ENCODE assay signal across 1 cellular context in the genomic region with DNA sequence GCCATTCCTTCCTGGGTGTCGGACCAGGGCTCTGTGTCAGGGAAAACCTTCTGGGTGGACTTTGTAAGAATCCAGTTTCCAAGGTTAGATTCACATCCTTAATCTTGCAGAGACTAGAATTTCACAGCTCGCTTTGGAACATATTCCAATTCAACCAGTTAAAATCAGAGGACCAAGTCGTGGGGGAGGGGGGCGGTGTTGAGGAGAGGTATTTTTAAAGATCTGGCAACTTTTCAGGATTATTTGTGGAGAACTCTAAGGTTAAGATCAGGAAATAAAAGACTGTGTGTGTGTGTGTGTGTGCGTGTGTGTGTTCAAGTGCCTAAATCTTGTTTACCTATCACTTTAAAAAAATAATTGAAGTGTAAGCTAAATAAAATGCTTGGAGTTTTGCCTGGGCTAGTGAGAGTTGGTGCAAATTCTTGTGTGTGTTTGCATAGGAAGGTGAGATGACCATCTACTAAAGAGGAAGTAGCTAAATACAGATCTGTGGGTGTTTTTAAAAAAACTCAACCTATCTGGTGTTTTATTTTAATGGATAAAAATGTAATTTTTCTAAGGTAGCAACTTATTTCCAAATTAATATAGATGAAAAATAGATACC.
TF ChIP-seq lines count a peak whose summit lies in the region.

No MANE protein-coding gene starts in this region.

TF ChIP-seq in K562, 482 proteins besides CTCF, POLR2A, EP300 and RAD21 (continued from another document):
- TF ChIP-seq, protein P1, sequence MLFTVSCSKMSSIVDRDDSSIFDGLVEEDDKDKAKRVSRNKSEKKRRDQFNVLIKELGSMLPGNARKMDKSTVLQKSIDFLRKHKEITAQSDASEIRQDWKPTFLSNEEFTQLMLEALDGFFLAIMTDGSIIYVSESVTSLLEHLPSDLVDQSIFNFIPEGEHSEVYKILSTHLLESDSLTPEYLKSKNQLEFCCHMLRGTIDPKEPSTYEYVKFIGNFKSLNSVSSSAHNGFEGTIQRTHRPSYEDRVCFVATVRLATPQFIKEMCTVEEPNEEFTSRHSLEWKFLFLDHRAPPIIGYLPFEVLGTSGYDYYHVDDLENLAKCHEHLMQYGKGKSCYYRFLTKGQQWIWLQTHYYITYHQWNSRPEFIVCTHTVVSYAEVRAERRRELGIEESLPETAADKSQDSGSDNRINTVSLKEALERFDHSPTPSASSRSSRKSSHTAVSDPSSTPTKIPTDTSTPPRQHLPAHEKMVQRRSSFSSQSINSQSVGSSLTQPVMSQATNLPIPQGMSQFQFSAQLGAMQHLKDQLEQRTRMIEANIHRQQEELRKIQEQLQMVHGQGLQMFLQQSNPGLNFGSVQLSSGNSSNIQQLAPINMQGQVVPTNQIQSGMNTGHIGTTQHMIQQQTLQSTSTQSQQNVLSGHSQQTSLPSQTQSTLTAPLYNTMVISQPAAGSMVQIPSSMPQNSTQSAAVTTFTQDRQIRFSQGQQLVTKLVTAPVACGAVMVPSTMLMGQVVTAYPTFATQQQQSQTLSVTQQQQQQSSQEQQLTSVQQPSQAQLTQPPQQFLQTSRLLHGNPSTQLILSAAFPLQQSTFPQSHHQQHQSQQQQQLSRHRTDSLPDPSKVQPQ (CRISPR knock-in tag; IDR thresholded peaks at IDR 0.05; ENCODE audit: borderline replicate concordance), result no peak
- peak; percentile 42 for TF ChIP-seq ZNF316 (IDR thresholded peaks at IDR 0.05)
